ENCODE assay signal across 8 cellular contexts in the genomic region with DNA sequence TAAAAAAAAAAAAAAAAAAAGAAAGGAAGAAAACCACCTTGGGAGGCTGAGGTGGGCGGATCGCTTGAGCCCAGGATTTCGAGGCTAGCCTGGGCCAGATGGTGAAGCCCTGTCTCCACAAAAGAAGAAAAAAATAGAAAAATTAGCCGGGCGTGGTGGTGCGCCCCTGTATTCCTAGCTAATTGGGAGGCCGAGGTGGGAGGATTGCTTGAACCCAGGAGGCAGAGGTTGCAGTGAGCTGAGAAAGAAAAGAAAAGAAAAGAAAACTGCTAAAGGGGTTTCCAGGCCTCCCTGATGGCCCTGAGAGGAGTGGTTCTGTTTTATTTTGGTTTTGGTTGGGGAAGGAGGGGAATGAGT. TPM values are rescaled to one million over a fixed set of nuclear protein-coding genes. Genes with fewer than 3 reads are reported as not detected.
DNase-seq lines count a peak whose midpoint lies in the region; ATAC-seq, FAIRE-seq and TF ChIP-seq lines count a peak whose summit lies in the region.

No MANE protein-coding gene starts in this region.

- peaks cover 11% of the 10 kb centered on the region for H3K36me3 ChIP-seq in brain microvascular endothelial cell (replicated peaks)
- peaks cover 4 to 14% of the 10 kb centered on the region in 2 donors for H3K36me3 ChIP-seq in mucosa of rectum (ENCODE audit: control insufficient read depth in 2 of 2, insufficient read depth in 2 of 2, low read length in 2 of 2)

- TF ChIP-seq EP300 in A549 (IDR thresholded peaks at IDR 0.05) = no peak

- in situ Hi-C loops in brain microvascular endothelial cell (cut with HindIII; ENCODE audit: low pct_ligation_motif_present, low sequenced_read_pairs) = no loop called here

- peaks cover 10% of the 10 kb centered on the region for H3K4me1 ChIP-seq in A549
- peaks cover 10 to 16% of the 10 kb centered on the region in 2 donors for H3K4me1 ChIP-seq in mucosa of rectum (ENCODE audit: control insufficient read depth in 2 of 2, insufficient read depth in 2 of 2, low read length in 2 of 2)

- no peak for TF ChIP-seq RAD21 in A549 (conservative IDR thresholded peaks at IDR 0.05 in 1 of 2, IDR thresholded peaks at IDR 0.05 in 1 of 2)

- H3K4me2 ChIP-seq in A549 = peak overlapping the region; percentile 92

- H3K27ac ChIP-seq in A549 = peak overlapping the region in 1 of 2 experiments; percentile 88; a peak in 2 of 6 replicates
- no peak overlapping the region; the same call in 1 of the 2 replicates for H3K27ac ChIP-seq in HL-60 (replicated peaks)
- no peak overlapping the region for H3K27ac ChIP-seq in brain microvascular endothelial cell
- H3K27ac ChIP-seq in mucosa of rectum (ENCODE audit: low read depth in 2 of 2, low read length in 2 of 2) = no peak overlapping the region

- peaks cover 11% of the 10 kb centered on the region for H3K9me3 ChIP-seq in A549
- H3K9me3 ChIP-seq in mucosa of rectum (ENCODE audit: control insufficient read depth in 2 of 2, low read length in 2 of 2) = no peaks in the 10 kb centered on the region

- DNase-seq in A549 (ENCODE audit: low read depth in 1 of 2, low spot score in 1 of 2) (no peak), HL-60 (ENCODE audit: low read depth in 1 of 2, low spot score in 1 of 2) (no peak), brain microvascular endothelial cell (no peak), SHP77 treated with DMSO at 0.1 percent for 48 hours (lab: John Stamatoyannopoulos, UW) (no peak), glomerular visceral epithelial cell (ENCODE audit: extremely low spot score) (no peak), DMS53 treated with DMSO at 0.1 percent for 48 hours (lab: John Stamatoyannopoulos, UW; ENCODE audit: unreplicated experiment) (no peak), SW 1271 (lab: John Stamatoyannopoulos, UW) (no peak)

- H3K4me3 ChIP-seq in A549 (peak overlapping the region; percentile 77), HL-60 (replicated peaks; ENCODE audit: insufficient read depth, low read length) (peak overlapping the region; percentile 48; the same call in 1 of the 2 replicates), brain microvascular endothelial cell (ENCODE audit: low read depth, low read length) (peak overlapping the region; percentile 77), mucosa of rectum (ENCODE audit: low read length in 2 of 2) (peak overlapping the region; percentile 85 to 94)

- H3K9ac ChIP-seq in mucosa of rectum (ENCODE audit: low read depth in 1 of 2, low read length in 2 of 2) = no peak overlapping the region

- WGBS in A549 (ENCODE audit: missing lambda C conversion rate) = 94% methylated on average over 7 of the region's 7 CpGs

- CTCF ChIA-PET in A549 (lab: Yijun Ruan, JAX) = interaction anchor here (0.6 to 2.6 kb wide), 3 partner anchors 9 to 483 kb away, joined by 3 to 14 read pairs (median 6); no protein-coding TSS in a partner anchor

- no peak for TF ChIP-seq POLR2A in A549 (IDR thresholded peaks at IDR 0.05; ENCODE audit: low read length)

- TF ChIP-seq CTCF in A549 (IDR thresholded peaks at IDR 0.05) = no peak
- no peak for TF ChIP-seq CTCF in HL-60 (IDR thresholded peaks at IDR 0.05; ENCODE audit: insufficient read depth, low read length)
- no peak for TF ChIP-seq CTCF in brain microvascular endothelial cell (IDR thresholded peaks at IDR 0.05; ENCODE audit: low read depth, low read length, missing control alignments)

- ATAC-seq in A549 = no peak

- H3K27me3 ChIP-seq in HL-60 (ENCODE audit: insufficient read depth, poor library complexity, severe bottlenecking) (no peaks in the 10 kb centered on the region), brain microvascular endothelial cell (replicated peaks) (no peaks in the 10 kb centered on the region), mucosa of rectum (ENCODE audit: control insufficient read depth in 2 of 2, insufficient read depth in 2 of 2, low read length in 2 of 2) (no peaks in the 10 kb centered on the region)

- FAIRE-seq in A549 (lab: Jason Lieb, UNC) = no peak

- POLR2A ChIA-PET in A549 (lab: Yijun Ruan, JAX) = no interaction called here

TF ChIP-seq in A549, 52 proteins besides CTCF, POLR2A, EP300 and RAD21:
- TF ChIP-seq KDM5A (IDR thresholded peaks at IDR 0.05) = no peak
- TF ChIP-seq RCOR1 (IDR thresholded peaks at IDR 0.05; ENCODE audit: low read depth, low read length) = no peak
- TF ChIP-seq ZNF302 (CRISPR knock-in tag; IDR thresholded peaks at IDR 0.05) = no peak
- TF ChIP-seq, protein P1, sequence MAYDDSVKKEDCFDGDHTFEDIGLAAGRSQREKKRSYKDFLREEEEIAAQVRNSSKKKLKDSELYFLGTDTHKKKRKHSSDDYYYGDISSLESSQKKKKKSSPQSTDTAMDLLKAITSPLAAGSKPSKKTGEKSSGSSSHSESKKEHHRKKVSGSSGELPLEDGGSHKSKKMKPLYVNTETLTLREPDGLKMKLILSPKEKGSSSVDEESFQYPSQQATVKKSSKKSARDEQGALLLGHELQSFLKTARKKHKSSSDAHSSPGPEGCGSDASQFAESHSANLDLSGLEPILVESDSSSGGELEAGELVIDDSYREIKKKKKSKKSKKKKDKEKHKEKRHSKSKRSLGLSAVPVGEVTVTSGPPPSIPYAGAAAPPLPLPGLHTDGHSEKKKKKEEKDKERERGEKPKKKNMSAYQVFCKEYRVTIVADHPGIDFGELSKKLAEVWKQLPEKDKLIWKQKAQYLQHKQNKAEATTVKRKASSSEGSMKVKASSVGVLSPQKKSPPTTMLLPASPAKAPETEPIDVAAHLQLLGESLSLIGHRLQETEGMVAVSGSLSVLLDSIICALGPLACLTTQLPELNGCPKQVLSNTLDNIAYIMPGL (CRISPR knock-in tag; IDR thresholded peaks at IDR 0.05; ENCODE audit: borderline replicate concordance) = no peak
- TF ChIP-seq, protein P2, sequence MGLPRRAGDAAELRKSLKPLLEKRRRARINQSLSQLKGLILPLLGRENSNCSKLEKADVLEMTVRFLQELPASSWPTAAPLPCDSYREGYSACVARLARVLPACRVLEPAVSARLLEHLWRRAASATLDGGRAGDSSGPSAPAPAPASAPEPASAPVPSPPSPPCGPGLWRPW (IDR thresholded peaks at IDR 0.05) = no peak
- TF ChIP-seq MAFK (IDR thresholded peaks at IDR 0.05; ENCODE audit: partially characterized antibody) = no peak
- no peak for TF ChIP-seq CBX8 (IDR thresholded peaks at IDR 0.05)
- no peak for TF ChIP-seq FOSL2 (IDR thresholded peaks at IDR 0.05)
- TF ChIP-seq FOSL2 (CRISPR knock-in tag; IDR thresholded peaks at IDR 0.05) = no peak
- TF ChIP-seq POLR2AphosphoS2 (conservative IDR thresholded peaks at IDR 0.05; ENCODE audit: low read length) = no peak
- no peak for TF ChIP-seq ZC3H11A (IDR thresholded peaks at IDR 0.05)
- TF ChIP-seq ZSCAN20 (CRISPR knock-in tag; IDR thresholded peaks at IDR 0.05) = no peak
- no peak for TF ChIP-seq NFE2L2 (conservative IDR thresholded peaks at IDR 0.05; ENCODE audit: low read length)
- TF ChIP-seq RNF2 (IDR thresholded peaks at IDR 0.05; ENCODE audit: borderline replicate concordance, low read depth) = no peak
- no peak for TF ChIP-seq HOXA7 (CRISPR knock-in tag; IDR thresholded peaks at IDR 0.05)
- TF ChIP-seq, protein P3, sequence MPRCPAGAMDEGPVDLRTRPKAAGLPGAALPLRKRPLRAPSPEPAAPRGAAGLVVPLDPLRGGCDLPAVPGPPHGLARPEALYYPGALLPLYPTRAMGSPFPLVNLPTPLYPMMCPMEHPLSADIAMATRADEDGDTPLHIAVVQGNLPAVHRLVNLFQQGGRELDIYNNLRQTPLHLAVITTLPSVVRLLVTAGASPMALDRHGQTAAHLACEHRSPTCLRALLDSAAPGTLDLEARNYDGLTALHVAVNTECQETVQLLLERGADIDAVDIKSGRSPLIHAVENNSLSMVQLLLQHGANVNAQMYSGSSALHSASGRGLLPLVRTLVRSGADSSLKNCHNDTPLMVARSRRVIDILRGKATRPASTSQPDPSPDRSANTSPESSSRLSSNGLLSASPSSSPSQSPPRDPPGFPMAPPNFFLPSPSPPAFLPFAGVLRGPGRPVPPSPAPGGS (IDR thresholded peaks at IDR 0.05) = no peak
- no peak for TF ChIP-seq GATA3 (IDR thresholded peaks at IDR 0.05; ENCODE audit: borderline replicate concordance)

RNA-seq across cellular contexts. Expression of a gene that starts 0.7 kb away (rescaled TPM):
- polyA plus RNA-seq in A549 (2011; rRNA removed) (17.0 and 20.0 TPM in 2 replicates), A549 (2017; fragmentation: RNase III; extraction: RNeasy Plus Mini Kit Qiagen cat#74134 plus additional on column Dnase treatment) (6.2 to 6.9 TPM (median 6.8 TPM) in 3 replicates)
- 5.6 and 5.9 TPM in 2 replicates for polyA plus RNA-seq in A549 (2012; cell fraction: cytosol; rRNA removed)
- polyA plus RNA-seq in A549 (2012; cell fraction: nucleus; rRNA removed) = 8.8 and 9.0 TPM in 2 replicates
- polyA minus RNA-seq in A549 (2011; rRNA and poly(A)+ RNA removed) = 33.4 and 37.4 TPM in 2 replicates

RNA-seq across cellular contexts. Expression of a gene that starts 1.4 kb away (rescaled TPM):
- polyA plus RNA-seq in A549 (2011; rRNA removed) (37.4 and 45.2 TPM in 2 replicates), A549 (2017; fragmentation: RNase III; extraction: RNeasy Plus Mini Kit Qiagen cat#74134 plus additional on column Dnase treatment) (33.3 to 35.4 TPM (median 35.2 TPM) in 3 replicates)
- 28.5 and 33.6 TPM in 2 replicates for polyA plus RNA-seq in A549 (2012; cell fraction: cytosol; rRNA removed)
- 33.2 and 36.8 TPM in 2 replicates for polyA plus RNA-seq in A549 (2012; cell fraction: nucleus; rRNA removed)
- polyA minus RNA-seq in A549 (2011; rRNA and poly(A)+ RNA removed) = 32.7 and 35.7 TPM in 2 replicates
